Comparison of ENCODE assay signal across 15 cellular contexts in genomic region chr1:189775343-189775742, GRCh38.
DNase-seq lines count a peak whose midpoint lies in the region.
"Had no signal": no experiment of that assay in that cellular context is flagged by ENCODE, and none has a peak within 500 bp of the region (broad histone marks: within the 10 kb centered on the region; RNA-seq: fewer than 3 reads in every experiment).

No MANE protein-coding gene starts in this region.

- DNase-seq in NCI-H446 treated with DMSO at 0.1 percent for 48 hours (lab: John Stamatoyannopoulos, UW), result peak; percentile 9
- DNase-seq in NCI-H446 (lab: John Stamatoyannopoulos, UW), result no peak
- peak; percentile 60 for DNase-seq in amniotic stem cell (lab: John Stamatoyannopoulos, UW)
- DNase-seq in glomerular visceral epithelial cell (ENCODE audit: extremely low spot score), result peak; percentile 26
- peak; percentile 54 for DNase-seq in superior temporal gyrus (ENCODE audit: extremely low spot score)
- DNase-seq in activated CD4-positive, CD25-positive, alpha-beta regulatory T cell (lab: John Stamatoyannopoulos, UW), result no peak
- no peak for DNase-seq in NCI-H146 treated with DMSO at 0.1 percent for 48 hours (lab: John Stamatoyannopoulos, UW; ENCODE audit: unreplicated experiment)
- no peak for DNase-seq in activated CD8-positive, alpha-beta memory T cell treated with anti-CD3 and anti-CD28 coated beads, Interleukin-2, amount 50 U/mL, for 48 hours
- DNase-seq: activated naive CD4-positive, alpha-beta T cell treated with anti-CD3 and anti-CD28 coated beads, Interleukin-2, amount 10 ng/mL, durations not matched to agents 7 days and 5 days; glutamatergic neuron; KG1; left colon; naive thymus-derived CD4-positive, alpha-beta T cell; NCI-H2029; NCI-H774 had no signal

Comparison
In these comparisons a context has a peak if more than half of its experiments do, and no peak if none do; other contexts are left out.
1. DNase-seq: peak in NCI-H446 treated with DMSO at 0.1 percent for 48 hours (single experiment), amniotic stem cell (single experiment), glomerular visceral epithelial cell (single experiment) and superior temporal gyrus (single experiment); none in NCI-H446 (0 of 2), activated CD4-positive, CD25-positive, alpha-beta regulatory T cell (0 of 4), NCI-H146 treated with DMSO at 0.1 percent for 48 hours (single experiment) and activated CD8-positive, alpha-beta memory T cell treated with anti-CD3 and anti-CD28 coated beads, Interleukin-2, amount 50 U/mL, for 48 hours (single experiment).